ENCODE assay signal across 12 cellular contexts in the genomic region with DNA sequence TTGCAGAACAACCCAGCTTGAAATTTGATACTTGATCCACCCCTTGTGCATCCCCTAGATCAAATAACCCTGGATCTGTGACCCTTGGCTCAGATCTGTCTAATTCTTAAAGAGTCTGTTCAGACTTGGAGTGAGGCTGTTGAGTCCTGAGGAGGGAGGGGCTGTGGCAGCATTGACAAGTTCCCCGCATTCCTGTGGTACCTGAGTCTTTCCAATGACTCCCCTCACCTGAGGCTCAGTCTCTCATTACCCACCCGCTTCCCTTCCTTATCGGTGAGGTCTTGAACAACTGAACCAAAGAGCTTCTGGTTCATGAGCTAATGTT. TPM values are rescaled to one million over a fixed set of nuclear protein-coding genes. Genes with fewer than 3 reads are reported as not detected.
DNase-seq lines count a peak whose midpoint lies in the region; ATAC-seq and TF ChIP-seq lines count a peak whose summit lies in the region.
"Had no signal": no experiment of that assay in that cellular context is flagged by ENCODE, and none has a peak within 500 bp of the region (broad histone marks: within the 10 kb centered on the region; RNA-seq: fewer than 3 reads in every experiment).

No MANE protein-coding gene starts in this region.

- H3K9me3 ChIP-seq in PC-9 (ENCODE audit: insufficient read depth, low read depth) (no peaks in the 10 kb centered on the region), tibial nerve (no peaks in the 10 kb centered on the region)
- H3K9me3 ChIP-seq: colonic mucosa had no signal

- H4K20me1 ChIP-seq in PC-9 (ENCODE audit: insufficient read depth), result no peaks in the 10 kb centered on the region

- H2AFZ ChIP-seq in PC-9, result no peak overlapping the region

- peak overlapping the region; percentile 53 for H3K4me2 ChIP-seq in PC-9

- intact Hi-C loops in PC-9 (cut with micrococcal nuclease; ENCODE audit: unreplicated experiment), result loop anchor here (1.0 to 2.0 kb wide), 3 partner anchors 10 to 57 kb away; no protein-coding TSS in a partner anchor

- H3K27ac Mint-ChIP-seq in activated CD4-positive, alpha-beta T cell treated with anti-CD3 and anti-CD28 coated beads, Interleukin-2, amount 10 ng/mL, durations not matched to agents 7 days and 5 days, result peak overlapping the region; percentile 74
- peak overlapping the region; percentile 96 for H3K27ac Mint-ChIP-seq in stimulated activated effector memory CD8-positive, alpha-beta T cell treated with anti-CD3 and anti-CD28 coated beads, Interleukin-12 subunit alpha, Interleukin-12 subunit beta, amount 100 ng/mL, for 72 hours

- H3K36me3 ChIP-seq in PC-9 (ENCODE audit: low read depth), result no peaks in the 10 kb centered on the region
- H3K36me3 ChIP-seq in tibial nerve, result no peaks in the 10 kb centered on the region
- H3K36me3 ChIP-seq: colonic mucosa had no signal

- DNase-seq in activated CD4-positive, alpha-beta T cell treated with anti-CD3 and anti-CD28 coated beads, Interleukin-2, amount 10 ng/mL, durations not matched to agents 7 days and 5 days, result no peak
- DNase-seq in activated CD4-positive, alpha-beta T cell treated with anti-CD3 and anti-CD28 coated beads, Interleukin-2, amount 50 U/mL, for 1 hour, result no peak
- DNase-seq in PC-9 (peak; percentile 78 to 93), fibroblast of mammary gland (ENCODE audit: low read depth) (peak; percentile 37), tibial nerve (ENCODE audit: low spot score in 2 of 2) (no peak)
- DNase-seq in stimulated activated effector memory CD8-positive, alpha-beta T cell treated with anti-CD3 and anti-CD28 coated beads, Interleukin-12 subunit alpha, Interleukin-12 subunit beta, amount 100 ng/mL, for 72 hours (ENCODE audit: low spot score in 2 of 2), result no peak
- DNase-seq in stimulated activated CD4-positive, alpha-beta T cell treated with anti-CD3 and anti-CD28 coated beads, Interleukin-12 subunit alpha, Interleukin-12 subunit beta, amount 100 ng/mL, for 4 hours, result no peak
- DNase-seq: activated gamma-delta T cell treated with Interleukin-2 at 50 U/mL for 16 hours; colonic mucosa; NCI-H446 treated with DMSO at 0.1 percent for 48 hours; stimulated activated CD4-positive, alpha-beta T cell treated with anti-CD3 and anti-CD28 coated beads, Interleukin-4, amount 100 ng/mL, for 1 hour had no signal

- TF ChIP-seq CTCF in PC-9 (conservative IDR thresholded peaks at IDR 0.05), result no peak
- TF ChIP-seq CTCF in fibroblast of mammary gland (conservative IDR thresholded peaks at IDR 0.05; ENCODE audit: control insufficient read depth, insufficient read depth, low read depth, low read length), result no peak
- TF ChIP-seq CTCF in tibial nerve (IDR thresholded peaks at IDR 0.05), result no peak

- no peak for TF ChIP-seq POLR2A in tibial nerve (IDR thresholded peaks at IDR 0.05)

- no peak overlapping the region for H3K4me3 Mint-ChIP-seq in activated CD4-positive, alpha-beta T cell treated with anti-CD3 and anti-CD28 coated beads, Interleukin-2, amount 10 ng/mL, durations not matched to agents 7 days and 5 days
- no peak overlapping the region for H3K4me3 Mint-ChIP-seq in stimulated activated effector memory CD8-positive, alpha-beta T cell treated with anti-CD3 and anti-CD28 coated beads, Interleukin-12 subunit alpha, Interleukin-12 subunit beta, amount 100 ng/mL, for 72 hours

- no peaks in the 10 kb centered on the region for H3K27me3 Mint-ChIP-seq in activated CD4-positive, alpha-beta T cell treated with anti-CD3 and anti-CD28 coated beads, Interleukin-2, amount 10 ng/mL, durations not matched to agents 7 days and 5 days

- H3K36me3 Mint-ChIP-seq in activated CD4-positive, alpha-beta T cell treated with anti-CD3 and anti-CD28 coated beads, Interleukin-2, amount 10 ng/mL, durations not matched to agents 7 days and 5 days (ENCODE audit: low read depth), result peaks cover 2% of the 10 kb centered on the region
- H3K36me3 Mint-ChIP-seq in stimulated activated effector memory CD8-positive, alpha-beta T cell treated with anti-CD3 and anti-CD28 coated beads, Interleukin-12 subunit alpha, Interleukin-12 subunit beta, amount 100 ng/mL, for 72 hours, result peaks cover 66% of the 10 kb centered on the region

- no peaks in the 10 kb centered on the region for H3K9me2 ChIP-seq in PC-9 (ENCODE audit: insufficient read depth)

- CTCF ChIA-PET in activated CD4-positive, alpha-beta T cell treated with anti-CD3 and anti-CD28 coated beads, Interleukin-2, amount 10 ng/mL, durations not matched to agents 7 days and 5 days (lab: Charles Lee), result interaction anchor here (0.6 to 17.9 kb wide), 13 partner anchors 7 to 875 kb away, joined by 3 to 309 read pairs (median 4); partner anchors contain the start of gene HDAC7
- CTCF ChIA-PET in PC-9 (lab: Charles Lee), result interaction anchor here (0.5 to 1.8 kb wide), 10 partner anchors 9 to 103 kb away, joined by 3 to 13 read pairs (median 5); no protein-coding TSS in a partner anchor

- no peak for TF ChIP-seq EP300 in tibial nerve (IDR thresholded peaks at IDR 0.05)

- no peaks in the 10 kb centered on the region for H3K27me3 ChIP-seq in PC-9 (ENCODE audit: insufficient read depth, low read depth)
- H3K27me3 ChIP-seq in tibial nerve, result no peaks in the 10 kb centered on the region
- H3K27me3 ChIP-seq: colonic mucosa had no signal

- WGBS in tibial nerve, 2 donors, result 52 to 79% methylated on average over 3 of the region's 3 CpGs

- H3K4me3 ChIP-seq in PC-9, result no peak overlapping the region; the same call in 1 of the 2 replicates
- H3K4me3 ChIP-seq in fibroblast of mammary gland (ENCODE audit: control insufficient read depth, low read depth, low read length), result no peak overlapping the region
- H3K4me3 ChIP-seq in tibial nerve, result no peak overlapping the region
- H3K4me3 ChIP-seq: colonic mucosa had no signal

- POLR2A ChIA-PET in activated CD4-positive, alpha-beta T cell treated with anti-CD3 and anti-CD28 coated beads, Interleukin-2, amount 10 ng/mL, durations not matched to agents 7 days and 5 days (lab: Charles Lee), result no interaction called here
- POLR2A ChIA-PET in PC-9 (lab: Charles Lee; ENCODE audit: unreplicated experiment), result interaction anchor here (0.6 to 1.3 kb wide), 11 partner anchors 10 to 130 kb away, joined by 3 to 18 read pairs (median 5); partner anchors contain the start of genes HDAC7, RPAP3 and TMEM106C

- H3K4me1 ChIP-seq in PC-9 (replicated peaks; ENCODE audit: insufficient read depth) (peaks cover 35% of the 10 kb centered on the region), tibial nerve (peaks cover 0 to 23% (median 7%) of the 10 kb centered on the region in 4 donors)
- H3K4me1 ChIP-seq: colonic mucosa had no signal

- peaks cover 10% of the 10 kb centered on the region; the same call in 1 of the 2 replicates for H3F3A ChIP-seq in PC-9 (ENCODE audit: insufficient read depth, low read depth)

- H3K4me1 Mint-ChIP-seq in activated CD4-positive, alpha-beta T cell treated with anti-CD3 and anti-CD28 coated beads, Interleukin-2, amount 10 ng/mL, durations not matched to agents 7 days and 5 days, result peaks cover 73% of the 10 kb centered on the region
- H3K4me1 Mint-ChIP-seq in stimulated activated effector memory CD8-positive, alpha-beta T cell treated with anti-CD3 and anti-CD28 coated beads, Interleukin-12 subunit alpha, Interleukin-12 subunit beta, amount 100 ng/mL, for 72 hours, result peaks cover 83% of the 10 kb centered on the region

- BruUV-seq in PC-9 (replicated peaks; lab: Mats Ljungman, UMichigan), result no TSS peak

- H3K27ac ChIP-seq in PC-9 (peak overlapping the region; percentile 65), tibial nerve (no peak overlapping the region)
- H3K27ac ChIP-seq: colonic mucosa had no signal

- no peaks in the 10 kb centered on the region for H3K79me2 ChIP-seq in PC-9 (ENCODE audit: low read depth)

- no peak for ATAC-seq in stimulated activated effector memory CD8-positive, alpha-beta T cell treated with anti-CD3 and anti-CD28 coated beads, Interleukin-12 subunit alpha, Interleukin-12 subunit beta, amount 100 ng/mL, for 72 hours
- ATAC-seq in GM19035 (IDR thresholded peaks at IDR 0.05; ENCODE audit: unreplicated experiment), result no peak

- H3K9me3 Mint-ChIP-seq in activated CD4-positive, alpha-beta T cell treated with anti-CD3 and anti-CD28 coated beads, Interleukin-2, amount 10 ng/mL, durations not matched to agents 7 days and 5 days, result no peaks in the 10 kb centered on the region
- H3K9me3 Mint-ChIP-seq in stimulated activated effector memory CD8-positive, alpha-beta T cell treated with anti-CD3 and anti-CD28 coated beads, Interleukin-12 subunit alpha, Interleukin-12 subunit beta, amount 100 ng/mL, for 72 hours, result no peaks in the 10 kb centered on the region

RNA-seq across cellular contexts. Expression of gene HDAC7, which starts 16.1 kb away (rescaled TPM):
- 100 to 1,000 TPM; 218 to 232 TPM for total RNA-seq in activated CD4-positive, alpha-beta T cell treated with anti-CD3 and anti-CD28 coated beads, Interleukin-2, amount 10 ng/mL, durations not matched to agents 7 days and 5 days
- total RNA-seq in PC-9 (2021) (106 and 114 TPM in 2 replicates), tibial nerve (100 to 1,000 TPM in 2 of 4 donors, 10 to 100 TPM in 2; 90.4 to 186 (median 98.4) TPM)

Comparison
In these comparisons a context has a peak if more than half of its experiments do, and no peak if none do; other contexts are left out.
1. DNase-seq: peak in PC-9 (2 of 2) and fibroblast of mammary gland (single experiment); none in activated CD4-positive, alpha-beta T cell treated with anti-CD3 and anti-CD28 coated beads, Interleukin-2, amount 10 ng/mL, durations not matched to agents 7 days and 5 days (single experiment), activated CD4-positive, alpha-beta T cell treated with anti-CD3 and anti-CD28 coated beads, Interleukin-2, amount 50 U/mL, for 1 hour (single experiment), stimulated activated effector memory CD8-positive, alpha-beta T cell treated with anti-CD3 and anti-CD28 coated beads, Interleukin-12 subunit alpha, Interleukin-12 subunit beta, amount 100 ng/mL, for 72 hours (0 of 2), stimulated activated CD4-positive, alpha-beta T cell treated with anti-CD3 and anti-CD28 coated beads, Interleukin-12 subunit alpha, Interleukin-12 subunit beta, amount 100 ng/mL, for 4 hours (single experiment) and tibial nerve (0 of 2).